14 cellular contexts compared by ENCODE assay signal in genomic region chr2:156663757-156664409, GRCh38.
A peak's percentile ranks its signal among the peaks of the same experiment; 100 is the strongest.
DNase-seq lines count a peak whose midpoint lies in the region; ATAC-seq and TF ChIP-seq lines count a peak whose summit lies in the region.
"Had no signal": no experiment of that assay in that cellular context is flagged by ENCODE, and none has a peak within 500 bp of the region (broad histone marks: within the 10 kb centered on the region; RNA-seq: fewer than 3 reads in every experiment).

No MANE protein-coding gene starts in this region.

- no peak overlapping the region for H2AK5ac ChIP-seq in neuronal stem cell (ENCODE audit: low read depth, low read length)

- H2BK12ac ChIP-seq in neuronal stem cell (ENCODE audit: low read length), result no peak overlapping the region

- no peak overlapping the region for H3K18ac ChIP-seq in neuronal stem cell (ENCODE audit: low read length)

- peak overlapping the region; percentile 70 for H3K4me2 ChIP-seq in DND-41 (ENCODE audit: insufficient read depth, low read length)
- H3K4me2 ChIP-seq in neuronal stem cell (ENCODE audit: insufficient read depth, low read length, poor library complexity, severe bottlenecking), result no peak overlapping the region

- TF ChIP-seq CTCF in DND-41 (IDR thresholded peaks at IDR 0.05; ENCODE audit: borderline replicate concordance, extremely low read depth, low read length, poor library complexity, severe bottlenecking) (no peak), MCF 10A (IDR thresholded peaks at IDR 0.05; ENCODE audit: unreplicated experiment) (no peak)

- peak overlapping the region in 1 of 2 experiments; percentile 48; a peak in 2 of 4 replicates for H3K4me3 ChIP-seq in DND-41 (ENCODE audit: low read depth in 1 of 2, low read length in 2 of 2)
- H3K4me3 ChIP-seq in neuronal stem cell (ENCODE audit: low read length in 2 of 2), result no peak overlapping the region

- H3K9me3 Mint-ChIP-seq in MCF 10A (ENCODE audit: unreplicated experiment), result peaks cover 21% of the 10 kb centered on the region

- DNase-seq in DND-41, result peak; percentile 19
- DNase-seq in NCI-H69 (lab: John Stamatoyannopoulos, UW), result peak; percentile 8
- DNase-seq in MCF 10A (ENCODE audit: unreplicated experiment), result no peak
- DNase-seq in activated CD4-positive, alpha-beta T cell treated with anti-CD3 and anti-CD28 coated beads, Interleukin-2, amount 50 U/mL, for 48 hours, result no peak
- DNase-seq in neuronal stem cell (ENCODE audit: low spot score), result no peak
- DNase-seq: AML-193; amygdala; NCI-H1694; stimulated activated CD4-positive, alpha-beta T cell treated with anti-CD3 and anti-CD28 coated beads, Interleukin-2, amount 100 ng/mL, for 48 hours had no signal

- H3K79me1 ChIP-seq in neuronal stem cell (ENCODE audit: low read depth, low read length), result no peaks in the 10 kb centered on the region

- H3K27ac Mint-ChIP-seq in MCF 10A (ENCODE audit: low read depth, unreplicated experiment), result no peak overlapping the region

- WGBS in neuronal stem cell (ENCODE audit: extremely low coverage in 2 of 2, insufficient read length in 2 of 2, insufficient replicate concordance in 1 of 2), 2 donors, result no CpG with 5 or more reads among the region's 1 CpG

- H3K36me3 ChIP-seq in DND-41 (ENCODE audit: insufficient read depth, low read length) (no peaks in the 10 kb centered on the region; the same call in 1 of the 2 replicates), neuronal stem cell (replicated peaks in 1 of 2; ENCODE audit: control insufficient read depth in 2 of 2, insufficient read depth in 2 of 2, low read length in 2 of 2) (no peaks in the 10 kb centered on the region)

- no peak overlapping the region for H2BK15ac ChIP-seq in neuronal stem cell (ENCODE audit: low read length)

- H3K23ac ChIP-seq in neuronal stem cell (ENCODE audit: low read depth, low read length, poor library complexity), result no peak overlapping the region

- no peaks in the 10 kb centered on the region for H3K36me3 Mint-ChIP-seq in MCF 10A (ENCODE audit: insufficient read depth, unreplicated experiment)
- H3K36me3 Mint-ChIP-seq: immature natural killer cell had no signal

- no TSS peak for BruUV-seq in MCF 10A (replicated peaks; lab: Mats Ljungman, UMichigan)

- H4K8ac ChIP-seq in neuronal stem cell (ENCODE audit: low read depth, low read length), result no peak overlapping the region

- H3K27ac ChIP-seq in DND-41 (ENCODE audit: low read length), result peak overlapping the region; percentile 82
- no peak overlapping the region for H3K27ac ChIP-seq in neuronal stem cell (replicated peaks; ENCODE audit: low read length)
- H3K27ac ChIP-seq: epithelial cell of prostate had no signal

- intact Hi-C loops in MCF 10A (cut with micrococcal nuclease), result no loop called here

- no peaks in the 10 kb centered on the region for H4K20me1 ChIP-seq in DND-41 (ENCODE audit: insufficient read depth, low read length)

- H2BK120ac ChIP-seq in neuronal stem cell (ENCODE audit: low read depth, low read length), result no peak overlapping the region

- H3K4me1 Mint-ChIP-seq in MCF 10A (ENCODE audit: insufficient read depth, unreplicated experiment), result peaks cover 10% of the 10 kb centered on the region
- H3K4me1 Mint-ChIP-seq: immature natural killer cell had no signal

- H3K9ac ChIP-seq in DND-41 (ENCODE audit: low read depth, low read length) (peak overlapping the region; percentile 36), neuronal stem cell (ENCODE audit: low read depth, low read length, poor library complexity) (no peak overlapping the region)

- H2AFZ ChIP-seq in DND-41 (ENCODE audit: low read depth, low read length) (peak overlapping the region; percentile 75), neuronal stem cell (ENCODE audit: low read length) (no peak overlapping the region)

- H3K4ac ChIP-seq in neuronal stem cell (ENCODE audit: low read length), result no peak overlapping the region

- ATAC-seq in DND-41 (ENCODE audit: insufficient read depth, low read depth), result peak; percentile 65
- ATAC-seq in GM19372 (IDR thresholded peaks at IDR 0.05; ENCODE audit: low read depth, unreplicated experiment), result peak; percentile 83
- ATAC-seq in HG02852 (IDR thresholded peaks at IDR 0.05; ENCODE audit: unreplicated experiment), result peak; percentile 84
- no peak for ATAC-seq in GM19397 (IDR thresholded peaks at IDR 0.05; ENCODE audit: unreplicated experiment)

- H3K27me3 Mint-ChIP-seq in MCF 10A (ENCODE audit: insufficient read depth, unreplicated experiment), result no peaks in the 10 kb centered on the region

- no peaks in the 10 kb centered on the region for H3K27me3 ChIP-seq in DND-41 (ENCODE audit: insufficient read depth, low read length, poor library complexity)
- no peaks in the 10 kb centered on the region for H3K27me3 ChIP-seq in neuronal stem cell (ENCODE audit: control insufficient read depth in 3 of 3, insufficient read depth in 3 of 3, low read depth in 1 of 3, low read length in 3 of 3)

- POLR2A ChIA-PET in MCF 10A (lab: Yijun Ruan, JAX), result interaction anchor here (1.1 to 1.5 kb wide), 2 partner anchors 79 to 329 kb away, joined by 3 to 4 read pairs; no protein-coding TSS in a partner anchor

- peaks cover 6% of the 10 kb centered on the region; the same call in 1 of the 2 replicates for H3K79me2 ChIP-seq in DND-41 (ENCODE audit: insufficient read depth, low read length)

- no peak overlapping the region for H2BK5ac ChIP-seq in neuronal stem cell (ENCODE audit: low read length)

- peaks cover 12% of the 10 kb centered on the region for H3K9me3 ChIP-seq in DND-41 (ENCODE audit: insufficient read depth, low read length, severe bottlenecking)
- H3K9me3 ChIP-seq in neuronal stem cell (replicated peaks in 1 of 2; ENCODE audit: control insufficient read depth in 2 of 2, insufficient read depth in 1 of 2, low read depth in 1 of 2, low read length in 2 of 2), result peaks cover 0 to 1% of the 10 kb centered on the region in 2 donors

- H4K91ac ChIP-seq in neuronal stem cell (ENCODE audit: low read depth, low read length, poor library complexity), result no peak overlapping the region

- no peak overlapping the region for H3K4me3 Mint-ChIP-seq in MCF 10A (ENCODE audit: unreplicated experiment)

- CTCF ChIA-PET in MCF 10A (lab: Yijun Ruan, JAX), result interaction anchor here (0.8 to 0.9 kb wide), 2 partner anchors 13 to 74 kb away, joined by 3 read pairs; no protein-coding TSS in a partner anchor

- H3K4me1 ChIP-seq in DND-41 (ENCODE audit: insufficient read depth, low read length) (peaks cover 75% of the 10 kb centered on the region), neuronal stem cell (ENCODE audit: control insufficient read depth in 2 of 2, insufficient read depth in 1 of 2, low read depth in 1 of 2, low read length in 2 of 2) (peaks cover 0 to 4% of the 10 kb centered on the region in 2 donors)

- H3K14ac ChIP-seq in neuronal stem cell (ENCODE audit: low read length), result no peak overlapping the region

Comparison
In these comparisons a context has a peak if more than half of its experiments do, and no peak if none do; other contexts are left out.
1. DNase-seq: peak in DND-41 (single experiment) and NCI-H69 (single experiment); none in MCF 10A (single experiment), activated CD4-positive, alpha-beta T cell treated with anti-CD3 and anti-CD28 coated beads, Interleukin-2, amount 50 U/mL, for 48 hours (0 of 2) and neuronal stem cell (single experiment).